25 cellular contexts compared by ENCODE assay signal in the genomic region with DNA sequence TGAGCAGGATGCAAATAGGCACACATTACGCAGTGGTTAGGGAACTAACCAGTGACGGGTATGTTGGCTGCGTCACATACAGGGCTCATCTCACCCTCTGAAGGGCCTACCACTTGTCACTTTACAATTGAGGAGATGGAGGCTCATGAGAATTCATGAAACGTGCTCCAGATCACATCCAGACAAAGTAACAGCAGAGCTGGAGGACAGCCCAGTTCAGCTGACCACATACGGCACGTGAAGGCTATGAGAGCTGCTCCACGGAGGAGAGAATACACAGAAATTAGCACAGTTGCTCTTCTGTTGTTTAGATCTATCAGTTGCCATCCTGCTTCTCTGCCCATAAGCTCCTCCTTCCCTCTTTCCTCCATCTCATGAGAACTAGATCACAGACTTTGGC.
DNase-seq lines count a peak whose midpoint lies in the region; ATAC-seq, FAIRE-seq and TF ChIP-seq lines count a peak whose summit lies in the region.
"Had no signal": no experiment of that assay in that cellular context is flagged by ENCODE, and none has a peak within 500 bp of the region (broad histone marks: within the 10 kb centered on the region; RNA-seq: fewer than 3 reads in every experiment).

No MANE protein-coding gene starts in this region.

- ATAC-seq in HG02623 (IDR thresholded peaks at IDR 0.05; ENCODE audit: unreplicated experiment): no peak
- ATAC-seq: SK-N-SH treated with all-trans-retinoic acid at 6 μM for 48 hours had no signal

- no peak overlapping the region for H3K27ac ChIP-seq in testis
- H3K27ac ChIP-seq: BLaER1 treated with 17β-estradiol and CSF1 and Interleukin-3, amounts not matched to agents 10 nM and 100 nM; KMS-11; PC-9; RWPE1 had no signal

- H3K36me3 ChIP-seq in testis (ENCODE audit: low read depth, missing control alignments): no peaks in the 10 kb centered on the region
- H3K36me3 ChIP-seq: BLaER1 treated with 17β-estradiol and CSF1 and Interleukin-3, amounts not matched to agents 10 nM and 100 nM had no signal

- no peaks in the 10 kb centered on the region for H3K27me3 ChIP-seq in testis

- H3K4me1 ChIP-seq in testis: no peaks in the 10 kb centered on the region

- H3K9me3 ChIP-seq in testis: no peaks in the 10 kb centered on the region
- H3K9me3 ChIP-seq: Caco-2 had no signal

- H3K4me3 ChIP-seq in testis: no peak overlapping the region
- no peak overlapping the region for H3K4me3 ChIP-seq in lower leg skin (ENCODE audit: low read depth, poor library complexity, severe bottlenecking)
- H3K4me3 ChIP-seq: BLaER1 treated with 17β-estradiol and CSF1 and Interleukin-3, amounts not matched to agents 10 nM and 100 nM; PC-9 had no signal

- DNase-seq in EH (ENCODE audit: low read depth) (peak; percentile 21), RPMI7951 (ENCODE audit: low read depth) (peak; percentile 51), fibroblast of peridontal ligament (ENCODE audit: extremely low read depth) (peak; percentile 9), testis (peak; percentile 13), lower leg skin (ENCODE audit: low spot score in 2 of 2) (no peak), D721Med (ENCODE audit: insufficient read length, low spot score) (no peak)
- DNase-seq: Caco-2; CD4-positive, alpha-beta memory T cell; DMS153; GDM1; H7; NCI-H1105; NCI-H146; NCI-H2029; NCI-H226; NCI-H510A treated with DMSO at 0.1 percent for 48 hours; NCI-H748 treated with DMSO at 0.1 percent for 48 hours; PC-9; SHP77 treated with DMSO at 0.1 percent for 48 hours had no signal

- WGBS in testis, 2 donors: 60 to 80% methylated on average over 4 to 7 of the region's 7 CpGs
- WGBS in lower leg skin, 2 donors: 79 to 82% methylated on average over 7 of the region's 7 CpGs

- TF ChIP-seq CTCF in testis (IDR thresholded peaks at IDR 0.05) (no peak), lower leg skin (IDR thresholded peaks at IDR 0.05) (no peak), D721Med (IDR thresholded peaks at IDR 0.05; ENCODE audit: insufficient read depth, missing control alignments) (no peak)

- FAIRE-seq in D721Med (lab: Jason Lieb, UNC): no peak
- FAIRE-seq: HTR-8/SVneo had no signal

- TF ChIP-seq POLR2A in testis (IDR thresholded peaks at IDR 0.05) (no peak), lower leg skin (IDR thresholded peaks at IDR 0.05) (no peak)

- intact Hi-C loops in testis (cut with DNase I; ENCODE audit: low total_unique reads) (no loop called here), lower leg skin (cut with DNase I; ENCODE audit: low total_unique reads) (no loop called here)

Comparison
In these comparisons a context has a peak if more than half of its experiments do, and no peak if none do; other contexts are left out.
1. DNase-seq: peak in EH (single experiment), RPMI7951 (single experiment), fibroblast of peridontal ligament (single experiment) and testis (single experiment); none in lower leg skin (0 of 2) and D721Med (single experiment).